Comparison of ENCODE assay signal across 9 cellular contexts in the genomic region with DNA sequence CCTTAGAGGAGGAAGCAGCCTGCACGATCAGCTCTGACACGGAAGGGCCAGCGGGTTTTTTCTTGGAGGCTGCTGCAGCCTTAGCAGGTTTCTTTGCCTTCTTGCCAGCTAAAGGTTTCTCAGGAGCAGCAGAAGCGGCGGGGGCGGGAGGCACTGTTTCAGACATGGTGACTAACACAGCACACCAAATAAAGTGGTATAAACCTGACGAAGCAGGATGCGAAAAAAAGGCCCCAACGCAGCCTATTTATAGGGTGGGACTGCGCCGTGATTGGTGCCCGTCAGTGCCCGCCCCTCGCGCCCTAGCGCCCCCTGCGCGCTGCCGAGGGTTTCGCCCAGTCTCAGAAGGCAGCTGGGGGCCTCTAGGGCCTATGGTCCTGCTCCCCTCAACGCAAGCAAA. TPM values are rescaled to one million over a fixed set of nuclear protein-coding genes. Genes with fewer than 3 reads are reported as not detected.
DNase-seq lines count a peak whose midpoint lies in the region; ATAC-seq and TF ChIP-seq lines count a peak whose summit lies in the region.
"Had no signal": no experiment of that assay in that cellular context is flagged by ENCODE, and none has a peak within 500 bp of the region (broad histone marks: within the 10 kb centered on the region; RNA-seq: fewer than 3 reads in every experiment).

No MANE protein-coding gene starts in this region.

- H3K27me3 ChIP-seq in mesendoderm (ENCODE audit: insufficient read depth, low read length, poor library complexity) = no peaks in the 10 kb centered on the region
- no peaks in the 10 kb centered on the region for H3K27me3 ChIP-seq in neural progenitor cell

- no peaks in the 10 kb centered on the region for H3K79me1 ChIP-seq in mesendoderm (ENCODE audit: low read length)

- peak overlapping the region; percentile 98 for H3K18ac ChIP-seq in mesendoderm (ENCODE audit: low read length)

- H2BK15ac ChIP-seq in mesendoderm (replicated peaks; ENCODE audit: low read depth) = no peak overlapping the region

- H3K4me1 Mint-ChIP-seq in neural progenitor cell = peaks cover 8% of the 10 kb centered on the region

- TF ChIP-seq POLR2A in GM19099 (IDR thresholded peaks at IDR 0.05; ENCODE audit: extremely low read depth, insufficient read length, low read depth) = peak; percentile 51

- H3K9ac ChIP-seq in mesendoderm (ENCODE audit: low read length) (peak overlapping the region; percentile 88), neural progenitor cell (no peak overlapping the region)

- H3K27me3 Mint-ChIP-seq in neural progenitor cell (ENCODE audit: insufficient read depth, low read depth) = peaks cover 2% of the 10 kb centered on the region

- H3K36me3 ChIP-seq in mesendoderm (ENCODE audit: control insufficient read depth, insufficient read depth, low read length) = no peaks in the 10 kb centered on the region
- H3K36me3 ChIP-seq in neural progenitor cell = no peaks in the 10 kb centered on the region

- H4K20me1 ChIP-seq in neural progenitor cell (ENCODE audit: low read depth) = no peaks in the 10 kb centered on the region

- H3K27ac Mint-ChIP-seq in neural progenitor cell = no peak overlapping the region

- TF ChIP-seq CTCF in neural progenitor cell (IDR thresholded peaks at IDR 0.05) = no peak

- peak overlapping the region; percentile 95 for H3K27ac ChIP-seq in mesendoderm (ENCODE audit: low read depth, low read length)
- no peak overlapping the region for H3K27ac ChIP-seq in neural progenitor cell

- H2BK120ac ChIP-seq in mesendoderm (ENCODE audit: low read depth, low read length) = peak overlapping the region; percentile 15

- H3K56ac ChIP-seq in mesendoderm (ENCODE audit: low read length) = peak overlapping the region; percentile 75

- H3F3A ChIP-seq in neural progenitor cell (ENCODE audit: low read depth) = peaks cover 20% of the 10 kb centered on the region

- no peak overlapping the region for H2AK5ac ChIP-seq in mesendoderm (ENCODE audit: low read length)

- no peak overlapping the region for H2AFZ ChIP-seq in neural progenitor cell (replicated peaks)

- H2BK5ac ChIP-seq in mesendoderm (ENCODE audit: low read length) = no peak overlapping the region

- H3K4me3 ChIP-seq in mesendoderm (ENCODE audit: low read length) (peak overlapping the region; percentile 64), neural progenitor cell (no peak overlapping the region)
- H3K4me3 ChIP-seq: K562 had no signal

- H3K4me1 ChIP-seq in mesendoderm (ENCODE audit: control insufficient read depth, low read depth, low read length) (peaks cover 2% of the 10 kb centered on the region), neural progenitor cell (no peaks in the 10 kb centered on the region)

- peaks cover 5% of the 10 kb centered on the region for H3K9me3 Mint-ChIP-seq in neural progenitor cell

- DNase-seq in activated CD8-positive, alpha-beta memory T cell treated with anti-CD3 and anti-CD28 coated beads for 1 hour (ENCODE audit: extremely low read depth in 1 of 2, low read depth in 1 of 2) = peak; percentile 35 to 53
- peak; percentile 46 for DNase-seq in effector CD8-positive, alpha-beta T cell (lab: John Stamatoyannopoulos, UW)
- DNase-seq in mesendoderm (peak; percentile 95), NOMO-1 (lab: John Stamatoyannopoulos, UW; ENCODE audit: unreplicated experiment in 2 of 2) (no peak), neural progenitor cell (ENCODE audit: low spot score) (no peak)
- peak; percentile 86 for DNase-seq in stimulated activated CD8-positive, alpha-beta memory T cell treated with anti-CD3 and anti-CD28 coated beads, Interleukin-4, amount 100 ng/mL, for 48 hours

- H3K23ac ChIP-seq in mesendoderm (ENCODE audit: low read length) = no peak overlapping the region

- H3K4ac ChIP-seq in mesendoderm (ENCODE audit: low read depth, low read length) = peak overlapping the region; percentile 88

- H4K8ac ChIP-seq in mesendoderm (ENCODE audit: low read depth, low read length) = no peak overlapping the region

- H4K5ac ChIP-seq in mesendoderm (ENCODE audit: low read length) = no peak overlapping the region

- ATAC-seq in GM21381 (IDR thresholded peaks at IDR 0.05; ENCODE audit: unreplicated experiment) = no peak
- ATAC-seq: K562 had no signal

- no peak overlapping the region for H3K4me3 Mint-ChIP-seq in neural progenitor cell

- WGBS in mesendoderm (ENCODE audit: extremely low coverage, insufficient coverage, low lambda C conversion rate) = no CpG with 5 or more reads among the region's 21 CpGs

- no peaks in the 10 kb centered on the region for H3K79me2 ChIP-seq in mesendoderm (ENCODE audit: control insufficient read depth, insufficient read depth, low read length)
- H3K79me2 ChIP-seq in neural progenitor cell (ENCODE audit: low read depth) = no peaks in the 10 kb centered on the region

- H3K4me2 ChIP-seq in mesendoderm (ENCODE audit: low read length) (peak overlapping the region; percentile 47), neural progenitor cell (no peak overlapping the region)

- no peaks in the 10 kb centered on the region for H3K9me3 ChIP-seq in neural progenitor cell (ENCODE audit: low read depth)

- H3K36me3 Mint-ChIP-seq in neural progenitor cell = no peaks in the 10 kb centered on the region

RNA-seq across cellular contexts. Expression of a gene that starts 55.0 kb away (rescaled TPM):
- polyA plus RNA-seq in mesendoderm (2013, experiment 1 of 2) = 0.66 TPM
- 0.55 TPM for polyA plus RNA-seq in mesendoderm (2013, experiment 2 of 2)
- total RNA-seq in neural progenitor cell (ENCODE audit: low replicate concordance) = 0.25 and 0.30 TPM in 2 replicates

Comparison
In these comparisons a context has a peak if more than half of its experiments do, and no peak if none do; other contexts are left out.
1. DNase-seq: peak in activated CD8-positive, alpha-beta memory T cell treated with anti-CD3 and anti-CD28 coated beads for 1 hour (2 of 2), effector CD8-positive, alpha-beta T cell (single experiment), mesendoderm (single experiment) and stimulated activated CD8-positive, alpha-beta memory T cell treated with anti-CD3 and anti-CD28 coated beads, Interleukin-4, amount 100 ng/mL, for 48 hours (single experiment); none in NOMO-1 (0 of 2) and neural progenitor cell (single experiment).